16 cellular contexts compared by ENCODE assay signal in the genomic region with DNA sequence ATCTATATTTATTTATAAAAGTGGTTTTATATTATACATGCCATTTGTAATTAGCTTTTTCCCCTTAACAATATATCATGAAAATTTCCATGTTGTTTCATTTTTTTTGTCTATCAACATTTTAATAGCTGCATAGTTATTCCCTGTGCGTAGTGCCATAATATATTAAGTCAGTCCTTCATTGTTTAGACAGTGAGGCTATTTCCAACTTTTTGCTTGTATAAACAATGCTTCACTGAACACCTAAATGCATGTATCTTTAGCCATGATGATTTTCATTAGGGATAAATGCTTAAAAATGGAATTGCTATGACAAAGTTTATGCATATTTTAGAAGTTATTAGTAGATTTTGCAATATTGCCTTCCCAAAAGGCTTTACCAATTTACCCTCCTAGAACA.
A peak's percentile ranks its signal among the peaks of the same experiment; 100 is the strongest.
DNase-seq lines count a peak whose midpoint lies in the region; ATAC-seq and TF ChIP-seq lines count a peak whose summit lies in the region.
"Had no signal": no experiment of that assay in that cellular context is flagged by ENCODE, and none has a peak within 500 bp of the region (broad histone marks: within the 10 kb centered on the region; RNA-seq: fewer than 3 reads in every experiment).

No MANE protein-coding gene starts in this region.

- no peaks in the 10 kb centered on the region for H3K4me1 Mint-ChIP-seq in Caco-2 (ENCODE audit: low read depth, unreplicated experiment)
- H3K4me1 Mint-ChIP-seq in naive thymus-derived CD4-positive, alpha-beta T cell = no peaks in the 10 kb centered on the region
- H3K4me1 Mint-ChIP-seq: CD14-positive monocyte, H9 had no signal

- H3K4me3 ChIP-seq in Caco-2 (ENCODE audit: low read depth, low read length) (peak overlapping the region; percentile 28), LNCaP clone FGC (ENCODE audit: low read depth, low read length) (no peak overlapping the region; the same call in 1 of the 2 replicates)
- no peak overlapping the region for H3K4me3 ChIP-seq in naive thymus-derived CD4-positive, alpha-beta T cell (ENCODE audit: low read length)
- H3K4me3 ChIP-seq: A549 had no signal

- intact Hi-C loops in Caco-2 (cut with micrococcal nuclease; ENCODE audit: unreplicated experiment) = no loop called here
- intact Hi-C loops in naive thymus-derived CD4-positive, alpha-beta T cell (cut with micrococcal nuclease) = no loop called here

- no peaks in the 10 kb centered on the region for H3K36me3 ChIP-seq in Caco-2 (ENCODE audit: control insufficient read depth, insufficient read depth, low read length)
- H3K36me3 ChIP-seq in naive thymus-derived CD4-positive, alpha-beta T cell (ENCODE audit: control insufficient read depth in 2 of 3, insufficient read depth in 3 of 3, low read length in 3 of 3) = no peaks in the 10 kb centered on the region

- no peak for TF ChIP-seq CTCF in Caco-2 (IDR thresholded peaks at IDR 0.05; ENCODE audit: insufficient read depth in 1 of 2, low read depth in 1 of 2, low read length in 1 of 2, severe bottlenecking in 1 of 2, unreplicated experiment in 1 of 2)
- no peak for TF ChIP-seq CTCF in LNCaP clone FGC (IDR thresholded peaks at IDR 0.05; ENCODE audit: control insufficient read depth, extremely low read depth, insufficient read depth)
- TF ChIP-seq CTCF in VCaP (conservative IDR thresholded peaks at IDR 0.05) = no peak

- H3K4me1 ChIP-seq in Caco-2 = no peaks in the 10 kb centered on the region
- no peaks in the 10 kb centered on the region for H3K4me1 ChIP-seq in naive thymus-derived CD4-positive, alpha-beta T cell (ENCODE audit: control insufficient read depth in 2 of 2, insufficient read depth in 2 of 2, low read length in 2 of 2)
- H3K4me1 ChIP-seq: A549 had no signal

- H3K4me3 Mint-ChIP-seq in Caco-2 (ENCODE audit: unreplicated experiment) = peak overlapping the region; percentile 54
- H3K4me3 Mint-ChIP-seq in naive thymus-derived CD4-positive, alpha-beta T cell = no peak overlapping the region
- H3K4me3 Mint-ChIP-seq: CD14-positive monocyte; CD8-positive, alpha-beta T cell; H9 had no signal

- H3K27ac ChIP-seq in VCaP = peak overlapping the region; percentile 50
- H3K27ac ChIP-seq in naive thymus-derived CD4-positive, alpha-beta T cell (ENCODE audit: low read depth, low read length) = no peak overlapping the region
- H3K27ac ChIP-seq: A549 had no signal

- POLR2A ChIA-PET in Caco-2 (lab: Charles Lee) = no interaction called here
- POLR2A ChIA-PET in naive thymus-derived CD4-positive, alpha-beta T cell (lab: Charles Lee) = no interaction called here

- H3K9me3 Mint-ChIP-seq in Caco-2 (ENCODE audit: unreplicated experiment) = no peaks in the 10 kb centered on the region
- peaks cover 0 to 4% (median 0%) of the 10 kb centered on the region in 11 donors for H3K9me3 Mint-ChIP-seq in naive thymus-derived CD4-positive, alpha-beta T cell
- H3K9me3 Mint-ChIP-seq: CD8-positive, alpha-beta T cell had no signal

- BruUV-seq in Caco-2 (replicated peaks; lab: Mats Ljungman, UMichigan) = no TSS peak

- no peak for ATAC-seq in naive thymus-derived CD4-positive, alpha-beta T cell
- ATAC-seq: A549; CD8-positive, alpha-beta T cell had no signal

- H3K36me3 Mint-ChIP-seq in Caco-2 (ENCODE audit: insufficient read depth, unreplicated experiment) = no peaks in the 10 kb centered on the region
- peaks cover 0 to 4% (median 0%) of the 10 kb centered on the region in 5 donors for H3K36me3 Mint-ChIP-seq in naive thymus-derived CD4-positive, alpha-beta T cell
- H3K36me3 Mint-ChIP-seq: CD14-positive monocyte; CD8-positive, alpha-beta T cell had no signal

- no peaks in the 10 kb centered on the region for H3K27me3 Mint-ChIP-seq in Caco-2 (ENCODE audit: insufficient read depth, unreplicated experiment)
- peaks cover 0 to 24% (median 8%) of the 10 kb centered on the region in 5 donors for H3K27me3 Mint-ChIP-seq in naive thymus-derived CD4-positive, alpha-beta T cell

- CTCF ChIA-PET in Caco-2 (lab: Charles Lee) = no interaction called here
- CTCF ChIA-PET in naive thymus-derived CD4-positive, alpha-beta T cell (lab: Charles Lee) = no interaction called here

- H3K27ac Mint-ChIP-seq in Caco-2 (ENCODE audit: unreplicated experiment) = no peak overlapping the region
- H3K27ac Mint-ChIP-seq in naive thymus-derived CD4-positive, alpha-beta T cell = no peak overlapping the region
- H3K27ac Mint-ChIP-seq: CD14-positive monocyte; CD8-positive, alpha-beta T cell; H9 had no signal

- no peaks in the 10 kb centered on the region for H3K27me3 ChIP-seq in Caco-2 (replicated peaks; ENCODE audit: control insufficient read depth, insufficient read depth, low read length)
- H3K27me3 ChIP-seq in naive thymus-derived CD4-positive, alpha-beta T cell (ENCODE audit: control insufficient read depth in 2 of 2, insufficient read depth in 2 of 2, low read length in 2 of 2) = peaks cover 0 to 3% of the 10 kb centered on the region in 2 donors

- H3K9me3 ChIP-seq in Caco-2 = no peaks in the 10 kb centered on the region
- no peaks in the 10 kb centered on the region for H3K9me3 ChIP-seq in naive thymus-derived CD4-positive, alpha-beta T cell (ENCODE audit: control insufficient read depth in 2 of 3, low read length in 3 of 3)
- H3K9me3 ChIP-seq: A549 had no signal

- DNase-seq in Caco-2 (no peak), LNCaP clone FGC (ENCODE audit: low read depth) (peak; percentile 56), fibroblast of gingiva (ENCODE audit: low read depth) (peak; percentile 17), SHP77 (lab: John Stamatoyannopoulos, UW) (no peak)
- DNase-seq in activated T-cell treated with anti-CD3 and anti-CD28 coated beads, Interleukin-2, amount 50 U/mL, for 1 hour = no peak
- no peak for DNase-seq in naive thymus-derived CD4-positive, alpha-beta T cell
- DNase-seq in effector CD8-positive, alpha-beta T cell (lab: John Stamatoyannopoulos, UW) = no peak
- DNase-seq: CD8-positive, alpha-beta T cell; COR-L47; DND-41; GDM1; GOT3; H9 had no signal

Comparison
In these comparisons a context has a peak if more than half of its experiments do, and no peak if none do; other contexts are left out.
1. DNase-seq: peak in LNCaP clone FGC (single experiment) and fibroblast of gingiva (single experiment); none in Caco-2 (0 of 2), activated T-cell treated with anti-CD3 and anti-CD28 coated beads, Interleukin-2, amount 50 U/mL, for 1 hour (single experiment), SHP77 (0 of 2), naive thymus-derived CD4-positive, alpha-beta T cell (0 of 9) and effector CD8-positive, alpha-beta T cell (single experiment).